ENCODE assay signal across 16 cellular contexts in genomic region chr17:17595755-17596154, GRCh38.
"Had no signal": no experiment of that assay in that cellular context is flagged by ENCODE, and none has a peak within 500 bp of the region (broad histone marks: within the 10 kb centered on the region; RNA-seq: fewer than 3 reads in every experiment).

No MANE protein-coding gene starts in this region.

- H3K36me3 ChIP-seq: heart left ventricle, neutrophil had no signal

- H3K27ac ChIP-seq: dorsolateral prefrontal cortex, heart left ventricle, neutrophil had no signal

- H3K27me3 Mint-ChIP-seq: type B pancreatic cell had no signal

- H3K4me3 ChIP-seq: dorsolateral prefrontal cortex, heart left ventricle had no signal

- H3K27me3 ChIP-seq: dorsolateral prefrontal cortex, heart left ventricle, neutrophil had no signal

- H3K27ac Mint-ChIP-seq: natural killer cell, type B pancreatic cell had no signal

- DNase-seq: cortex of kidney; dorsolateral prefrontal cortex; effector CD8-positive, alpha-beta T cell; hippocampal formation; kidney glomerular epithelial cell; natural killer cell; right cardiac atrium; small intestine; stimulated activated CD4-positive, alpha-beta T cell treated with anti-CD3 and anti-CD28 coated beads, Interleukin-12 subunit alpha, Interleukin-12 subunit beta, amount 100 ng/mL, for 4 hours; stimulated activated CD4-positive, alpha-beta T cell treated with anti-CD3 and anti-CD28 coated beads, Interleukin-2, amount 100 ng/mL, for 48 hours; stimulated activated naive CD4-positive, alpha-beta T cell treated with Interleukin-2 at 50 U/mL for 16 hours had no signal

- H3K9me3 Mint-ChIP-seq: natural killer cell, type B pancreatic cell had no signal

- H3K36me3 Mint-ChIP-seq: natural killer cell, type B pancreatic cell had no signal

- ATAC-seq: heart left ventricle, natural killer cell, right cardiac atrium had no signal

- H3K9me3 ChIP-seq: heart left ventricle, neutrophil had no signal

- H3K4me3 Mint-ChIP-seq: natural killer cell, type B pancreatic cell had no signal

- FAIRE-seq: frontal cortex, small intestine, urothelium cell line had no signal
